Comparison of ENCODE assay signal across 18 cellular contexts in genomic region chr20:64092258-64093012, GRCh38. TPM values are rescaled to one million over a fixed set of nuclear protein-coding genes. Genes with fewer than 3 reads are reported as not detected.
A peak's percentile ranks its signal among the peaks of the same experiment; 100 is the strongest.
DNase-seq lines count a peak whose midpoint lies in the region; ATAC-seq and TF ChIP-seq lines count a peak whose summit lies in the region.
"Had no signal": no experiment of that assay in that cellular context is flagged by ENCODE, and none has a peak within 500 bp of the region (broad histone marks: within the 10 kb centered on the region; RNA-seq: fewer than 3 reads in every experiment).

No MANE protein-coding gene starts in this region.

- POLR2A ChIA-PET in activated naive CD8-positive, alpha-beta T cell treated with anti-CD3 and anti-CD28 coated beads, Interleukin-2, amount 10 ng/mL, durations not matched to agents 7 days and 5 days (lab: Charles Lee), result no interaction called here

- no peak overlapping the region for H3K4me3 ChIP-seq in RWPE2 (ENCODE audit: severe bottlenecking)
- H3K4me3 ChIP-seq: SJCRH30 had no signal

- no peaks in the 10 kb centered on the region for H3K27me3 ChIP-seq in RWPE2 (ENCODE audit: insufficient read depth, poor library complexity, severe bottlenecking)
- H3K27me3 ChIP-seq: neutrophil had no signal

- H3K36me3 Mint-ChIP-seq in activated naive CD8-positive, alpha-beta T cell treated with anti-CD3 and anti-CD28 coated beads, Interleukin-2, amount 10 ng/mL, durations not matched to agents 7 days and 5 days, result peaks cover 4% of the 10 kb centered on the region
- peaks cover 2% of the 10 kb centered on the region for H3K36me3 Mint-ChIP-seq in activated naive CD8-positive, alpha-beta T cell treated with anti-CD3 and anti-CD28 coated beads, Interleukin-2, amount 50 U/mL, for 24 hours (ENCODE audit: low read depth)

- H3K36me3 ChIP-seq in RWPE2 (ENCODE audit: low read depth), result no peaks in the 10 kb centered on the region
- H3K36me3 ChIP-seq: SJCRH30 had no signal

- no peak overlapping the region for H3K27ac ChIP-seq in RWPE2 (ENCODE audit: poor library complexity, severe bottlenecking)
- H3K27ac ChIP-seq: neutrophil, SJCRH30 had no signal

- H3K4me3 Mint-ChIP-seq in activated naive CD8-positive, alpha-beta T cell treated with anti-CD3 and anti-CD28 coated beads, Interleukin-2, amount 10 ng/mL, durations not matched to agents 7 days and 5 days, result no peak overlapping the region
- no peak overlapping the region for H3K4me3 Mint-ChIP-seq in activated naive CD8-positive, alpha-beta T cell treated with anti-CD3 and anti-CD28 coated beads, Interleukin-2, amount 50 U/mL, for 24 hours
- H3K4me3 Mint-ChIP-seq: activated CD4-positive, alpha-beta T cell treated with anti-CD3 and anti-CD28 coated beads for 36 hours; dendritic cell treated with granulocyte-macrophage colony-stimulating factor and Interleukin-4, amounts not matched to agents 40 ng/mL and 50 ng/mL, for 4 days had no signal

- H3K4me1 ChIP-seq in RWPE2 (ENCODE audit: insufficient read depth, poor library complexity, severe bottlenecking), result no peaks in the 10 kb centered on the region
- H3K4me1 ChIP-seq: SJCRH30 had no signal

- no peak for DNase-seq in activated naive CD8-positive, alpha-beta T cell treated with anti-CD3 and anti-CD28 coated beads, Interleukin-2, amount 10 ng/mL, durations not matched to agents 7 days and 5 days
- no peak for DNase-seq in activated naive CD8-positive, alpha-beta T cell treated with anti-CD3 and anti-CD28 coated beads, Interleukin-2, amount 50 U/mL, for 24 hours
- DNase-seq in RWPE2 (ENCODE audit: low spot score) (no peak), left lobe of liver (ENCODE audit: low spot score) (no peak), NCI-H524 treated with DMSO at 0.1 percent for 48 hours (lab: John Stamatoyannopoulos, UW) (no peak), medulla oblongata (ENCODE audit: extremely low spot score) (no peak)
- DNase-seq: activated CD4-positive, alpha-beta T cell treated with anti-CD3 and anti-CD28 coated beads for 36 hours; activated naive CD4-positive, alpha-beta T cell treated with anti-CD3 and anti-CD28 coated beads, Interleukin-2, amount 50 U/mL, for 16 hours; activated T-cell treated with anti-CD3 and anti-CD28 coated beads for 4 hours; Calu3; erythroblast; T1000 had no signal

- peaks cover 1% of the 10 kb centered on the region for H3K4me1 Mint-ChIP-seq in activated naive CD8-positive, alpha-beta T cell treated with anti-CD3 and anti-CD28 coated beads, Interleukin-2, amount 10 ng/mL, durations not matched to agents 7 days and 5 days
- H3K4me1 Mint-ChIP-seq in activated naive CD8-positive, alpha-beta T cell treated with anti-CD3 and anti-CD28 coated beads, Interleukin-2, amount 50 U/mL, for 24 hours, result no peaks in the 10 kb centered on the region
- H3K4me1 Mint-ChIP-seq: activated CD4-positive, alpha-beta T cell treated with anti-CD3 and anti-CD28 coated beads for 36 hours had no signal

- ATAC-seq in activated naive CD8-positive, alpha-beta T cell treated with anti-CD3 and anti-CD28 coated beads, Interleukin-2, amount 10 ng/mL, durations not matched to agents 7 days and 5 days (ENCODE audit: low read depth), result peak; percentile 12
- ATAC-seq in activated naive CD8-positive, alpha-beta T cell treated with anti-CD3 and anti-CD28 coated beads, Interleukin-2, amount 50 U/mL, for 24 hours, result no peak
- ATAC-seq in RWPE2 (ENCODE audit: low read depth) (peak; percentile 41; the same call in 2 of the 3 replicates), left lobe of liver (peak; percentile 38), HG02981 (IDR thresholded peaks at IDR 0.05; ENCODE audit: unreplicated experiment) (no peak), GM19035 (IDR thresholded peaks at IDR 0.05; ENCODE audit: unreplicated experiment) (no peak)
- ATAC-seq: activated CD4-positive, alpha-beta T cell treated with anti-CD3 and anti-CD28 coated beads for 36 hours had no signal

- H3K9me3 ChIP-seq in RWPE2 (ENCODE audit: severe bottlenecking), result no peaks in the 10 kb centered on the region
- H3K9me3 ChIP-seq: neutrophil, SJCRH30 had no signal

- H3K27ac Mint-ChIP-seq in activated naive CD8-positive, alpha-beta T cell treated with anti-CD3 and anti-CD28 coated beads, Interleukin-2, amount 10 ng/mL, durations not matched to agents 7 days and 5 days, result no peak overlapping the region
- no peak overlapping the region for H3K27ac Mint-ChIP-seq in activated naive CD8-positive, alpha-beta T cell treated with anti-CD3 and anti-CD28 coated beads, Interleukin-2, amount 50 U/mL, for 24 hours
- H3K27ac Mint-ChIP-seq: activated CD4-positive, alpha-beta T cell treated with anti-CD3 and anti-CD28 coated beads for 36 hours; dendritic cell treated with granulocyte-macrophage colony-stimulating factor and Interleukin-4, amounts not matched to agents 40 ng/mL and 50 ng/mL, for 4 days had no signal

- H3K27me3 Mint-ChIP-seq in activated naive CD8-positive, alpha-beta T cell treated with anti-CD3 and anti-CD28 coated beads, Interleukin-2, amount 10 ng/mL, durations not matched to agents 7 days and 5 days, result no peaks in the 10 kb centered on the region
- H3K27me3 Mint-ChIP-seq in activated naive CD8-positive, alpha-beta T cell treated with anti-CD3 and anti-CD28 coated beads, Interleukin-2, amount 50 U/mL, for 24 hours, result no peaks in the 10 kb centered on the region
- H3K27me3 Mint-ChIP-seq: activated CD4-positive, alpha-beta T cell treated with anti-CD3 and anti-CD28 coated beads for 36 hours had no signal

- no peak for TF ChIP-seq CTCF in RWPE2 (IDR thresholded peaks at IDR 0.05; ENCODE audit: poor library complexity, severe bottlenecking)

- H3K9me3 Mint-ChIP-seq in activated naive CD8-positive, alpha-beta T cell treated with anti-CD3 and anti-CD28 coated beads, Interleukin-2, amount 10 ng/mL, durations not matched to agents 7 days and 5 days, result peaks cover 4% of the 10 kb centered on the region
- H3K9me3 Mint-ChIP-seq in activated naive CD8-positive, alpha-beta T cell treated with anti-CD3 and anti-CD28 coated beads, Interleukin-2, amount 50 U/mL, for 24 hours, result peaks cover 6% of the 10 kb centered on the region

RNA-seq across cellular contexts. Expression of gene LKAAEAR1, which starts 8.2 kb away (rescaled TPM):
- total RNA-seq in activated naive CD8-positive, alpha-beta T cell treated with anti-CD3 and anti-CD28 coated beads, Interleukin-2, amount 10 ng/mL, durations not matched to agents 7 days and 5 days, result 1 to 10 TPM in 1 of 2 experiments, under 1 TPM in 1; 0.57 to 1.1 TPM
- not detected for total RNA-seq in left lobe of liver
- total RNA-seq: Calu3, mesenteric fat pad, SJCRH30 had no signal

RNA-seq across cellular contexts. Expression of gene OPRL1, which starts 12.6 kb away (rescaled TPM):
- total RNA-seq in activated naive CD8-positive, alpha-beta T cell treated with anti-CD3 and anti-CD28 coated beads, Interleukin-2, amount 10 ng/mL, durations not matched to agents 7 days and 5 days, result 1 to 10 TPM; 1.8 to 2.6 TPM
- 0.15 TPM for total RNA-seq in left lobe of liver

RNA-seq across cellular contexts. Expression of gene RGS19, which starts 13.1 kb away (rescaled TPM):
- total RNA-seq in activated naive CD8-positive, alpha-beta T cell treated with anti-CD3 and anti-CD28 coated beads, Interleukin-2, amount 10 ng/mL, durations not matched to agents 7 days and 5 days, result 100 to 1,000 TPM in 1 of 2 experiments, 10 to 100 TPM in 1; 95.1 to 106 TPM
- total RNA-seq in left lobe of liver, result 4.6 TPM

RNA-seq across cellular contexts. Expression of gene NPBWR2, which starts 14.9 kb away (rescaled TPM):
- total RNA-seq in activated naive CD8-positive, alpha-beta T cell treated with anti-CD3 and anti-CD28 coated beads, Interleukin-2, amount 10 ng/mL, durations not matched to agents 7 days and 5 days, result not detected
- not detected for total RNA-seq in left lobe of liver
- total RNA-seq: activated CD4-positive, alpha-beta T cell treated with anti-CD3 and anti-CD28 coated beads for 36 hours; Calu3; mesenteric fat pad; SJCRH30 had no signal

RNA-seq across cellular contexts. Expression of gene TCEA2, which starts 29.4 kb away (rescaled TPM):
- total RNA-seq in activated naive CD8-positive, alpha-beta T cell treated with anti-CD3 and anti-CD28 coated beads, Interleukin-2, amount 10 ng/mL, durations not matched to agents 7 days and 5 days, result 10 to 100 TPM; 65.3 to 74.9 TPM
- 49.2 TPM for total RNA-seq in left lobe of liver

Comparison
In these comparisons a context has a peak if more than half of its experiments do, and no peak if none do; other contexts are left out.
1. ATAC-seq: peak in activated naive CD8-positive, alpha-beta T cell treated with anti-CD3 and anti-CD28 coated beads, Interleukin-2, amount 10 ng/mL, durations not matched to agents 7 days and 5 days (single experiment), RWPE2 (single experiment) and left lobe of liver (single experiment); none in activated naive CD8-positive, alpha-beta T cell treated with anti-CD3 and anti-CD28 coated beads, Interleukin-2, amount 50 U/mL, for 24 hours (single experiment), HG02981 (single experiment) and GM19035 (single experiment).
2. RNA of gene RGS19, which starts 13.1 kb away (total RNA-seq): 95.1 to 106 TPM in activated naive CD8-positive, alpha-beta T cell treated with anti-CD3 and anti-CD28 coated beads, Interleukin-2, amount 10 ng/mL, durations not matched to agents 7 days and 5 days; 4.6 TPM in left lobe of liver (single experiment); every median in the first group is over 10 times any median in the second.